Comparison of ENCODE assay signal across 8 cellular contexts in genomic region chr11:95147364-95147905, GRCh38. TPM values are rescaled to one million over a fixed set of nuclear protein-coding genes. Genes with fewer than 3 reads are reported as not detected.
DNase-seq lines count a peak whose midpoint lies in the region; ATAC-seq and FAIRE-seq lines count a peak whose summit lies in the region.

No MANE protein-coding gene starts in this region.

- peak; percentile 91 for FAIRE-seq in islet of Langerhans (lab: Jason Lieb, UNC)

- no peaks in the 10 kb centered on the region for H3K9me3 ChIP-seq in adipocyte (ENCODE audit: control insufficient read depth, low read length)
- H3K9me3 ChIP-seq in naive thymus-derived CD4-positive, alpha-beta T cell (ENCODE audit: control insufficient read depth in 2 of 3, low read length in 3 of 3): no peaks in the 10 kb centered on the region

- intact Hi-C loops in naive thymus-derived CD4-positive, alpha-beta T cell (cut with micrococcal nuclease): no loop called here

- H3K9me3 Mint-ChIP-seq in activated naive CD8-positive, alpha-beta T cell treated with anti-CD3 and anti-CD28 coated beads, Interleukin-2, amount 50 U/mL, for 24 hours: no peaks in the 10 kb centered on the region
- H3K9me3 Mint-ChIP-seq in naive thymus-derived CD4-positive, alpha-beta T cell: no peaks in the 10 kb centered on the region

- DNase-seq in stimulated activated CD4-positive, alpha-beta T cell treated with anti-CD3 and anti-CD28 coated beads, Interleukin-15, amount 100 ng/mL, for 24 hours: peak; percentile 28
- DNase-seq in stimulated activated CD4-positive, alpha-beta T cell treated with anti-CD3 and anti-CD28 coated beads, Interleukin-1b, Interleukin-23, amount 100 ng/mL, for 48 hours: no peak
- peak; percentile 88 for DNase-seq in adipocyte (ENCODE audit: low read depth)
- DNase-seq in activated naive CD8-positive, alpha-beta T cell treated with anti-CD3 and anti-CD28 coated beads, Interleukin-2, amount 50 U/mL, for 24 hours: no peak
- DNase-seq in SIG-M5 (lab: John Stamatoyannopoulos, UW): no peak
- DNase-seq in naive thymus-derived CD4-positive, alpha-beta T cell: no peak

- CTCF ChIA-PET in naive thymus-derived CD4-positive, alpha-beta T cell (lab: Charles Lee): interaction anchor here (0.6 to 1.5 kb wide), 2 partner anchors 179 to 643 kb away, joined by 3 to 4 read pairs; partner anchors contain the start of gene CEP57

- no peak for ATAC-seq in activated naive CD8-positive, alpha-beta T cell treated with anti-CD3 and anti-CD28 coated beads, Interleukin-2, amount 50 U/mL, for 24 hours
- no peak for ATAC-seq in naive thymus-derived CD4-positive, alpha-beta T cell
- ATAC-seq in activated CD4-positive, CD25-positive, alpha-beta regulatory T cell treated with anti-CD3 and anti-CD28 coated beads, Interleukin-2, amount 50 U/mL, for 24 hours: no peak

- H3K4me3 Mint-ChIP-seq in activated naive CD8-positive, alpha-beta T cell treated with anti-CD3 and anti-CD28 coated beads, Interleukin-2, amount 50 U/mL, for 24 hours: no peak overlapping the region
- H3K4me3 Mint-ChIP-seq in naive thymus-derived CD4-positive, alpha-beta T cell: no peak overlapping the region

- no peak overlapping the region for H3K9ac ChIP-seq in adipocyte (ENCODE audit: low read length)

- H3K27ac Mint-ChIP-seq in activated naive CD8-positive, alpha-beta T cell treated with anti-CD3 and anti-CD28 coated beads, Interleukin-2, amount 50 U/mL, for 24 hours: no peak overlapping the region
- H3K27ac Mint-ChIP-seq in naive thymus-derived CD4-positive, alpha-beta T cell: peak overlapping the region in 1 of 9 donors; percentile 9

- H3K27me3 Mint-ChIP-seq in activated naive CD8-positive, alpha-beta T cell treated with anti-CD3 and anti-CD28 coated beads, Interleukin-2, amount 50 U/mL, for 24 hours: peaks cover 25% of the 10 kb centered on the region
- H3K27me3 Mint-ChIP-seq in naive thymus-derived CD4-positive, alpha-beta T cell: peaks cover 10 to 35% (median 19%) of the 10 kb centered on the region in 5 donors

- no peaks in the 10 kb centered on the region for H3K36me3 Mint-ChIP-seq in activated naive CD8-positive, alpha-beta T cell treated with anti-CD3 and anti-CD28 coated beads, Interleukin-2, amount 50 U/mL, for 24 hours (ENCODE audit: low read depth)
- peaks cover 0 to 4% (median 0%) of the 10 kb centered on the region in 5 donors for H3K36me3 Mint-ChIP-seq in naive thymus-derived CD4-positive, alpha-beta T cell

- H3K36me3 ChIP-seq in adipocyte (ENCODE audit: control insufficient read depth, insufficient read depth, low read length, severe bottlenecking): no peaks in the 10 kb centered on the region
- peaks cover 0 to 5% (median 0%) of the 10 kb centered on the region in 3 experiments for H3K36me3 ChIP-seq in naive thymus-derived CD4-positive, alpha-beta T cell (ENCODE audit: control insufficient read depth in 2 of 3, insufficient read depth in 3 of 3, low read length in 3 of 3)

- H3K4me1 Mint-ChIP-seq in activated naive CD8-positive, alpha-beta T cell treated with anti-CD3 and anti-CD28 coated beads, Interleukin-2, amount 50 U/mL, for 24 hours: peaks cover 38% of the 10 kb centered on the region
- H3K4me1 Mint-ChIP-seq in naive thymus-derived CD4-positive, alpha-beta T cell: peaks cover 6 to 36% (median 10%) of the 10 kb centered on the region in 7 donors

- H3K27me3 ChIP-seq in adipocyte (replicated peaks; ENCODE audit: control insufficient read depth, insufficient read depth, low read length): no peaks in the 10 kb centered on the region
- no peaks in the 10 kb centered on the region for H3K27me3 ChIP-seq in naive thymus-derived CD4-positive, alpha-beta T cell (ENCODE audit: control insufficient read depth in 2 of 2, insufficient read depth in 2 of 2, low read length in 2 of 2)

- no peak overlapping the region for H3K4me3 ChIP-seq in adipocyte (ENCODE audit: low read length)
- H3K4me3 ChIP-seq in naive thymus-derived CD4-positive, alpha-beta T cell (ENCODE audit: low read length): no peak overlapping the region

- H3K27ac ChIP-seq in naive thymus-derived CD4-positive, alpha-beta T cell (ENCODE audit: low read depth, low read length): no peak overlapping the region

- POLR2A ChIA-PET in naive thymus-derived CD4-positive, alpha-beta T cell (lab: Charles Lee): interaction anchor here (0.6 to 10.5 kb wide), 4 partner anchors 57 to 559 kb away, joined by 3 to 107 read pairs (median 28); partner anchors contain the start of genes ENDOD1 and SRSF8

- peaks cover 62% of the 10 kb centered on the region for H3K4me1 ChIP-seq in adipocyte (ENCODE audit: control insufficient read depth, insufficient read depth, low read length)
- H3K4me1 ChIP-seq in naive thymus-derived CD4-positive, alpha-beta T cell (ENCODE audit: control insufficient read depth in 2 of 2, insufficient read depth in 2 of 2, low read length in 2 of 2): peaks cover 6 to 9% of the 10 kb centered on the region in 2 donors

RNA-seq across cellular contexts. Expression of gene ENDOD1, which starts 57.8 kb away (rescaled TPM):
- 10 to 100 TPM in 1 of 5 experiments, 1 to 10 TPM in 4; 4.7 to 23.2 (median 8.6) TPM for total RNA-seq in naive thymus-derived CD4-positive, alpha-beta T cell
- 1 to 10 TPM; 5.3 to 6.0 TPM for polyA plus RNA-seq in naive thymus-derived CD4-positive, alpha-beta T cell

Comparison
In these comparisons a context has a peak if more than half of its experiments do, and no peak if none do; other contexts are left out.
1. DNase-seq: peak in stimulated activated CD4-positive, alpha-beta T cell treated with anti-CD3 and anti-CD28 coated beads, Interleukin-15, amount 100 ng/mL, for 24 hours (single experiment) and adipocyte (single experiment); none in stimulated activated CD4-positive, alpha-beta T cell treated with anti-CD3 and anti-CD28 coated beads, Interleukin-1b, Interleukin-23, amount 100 ng/mL, for 48 hours (single experiment), activated naive CD8-positive, alpha-beta T cell treated with anti-CD3 and anti-CD28 coated beads, Interleukin-2, amount 50 U/mL, for 24 hours (single experiment), SIG-M5 (single experiment) and naive thymus-derived CD4-positive, alpha-beta T cell (0 of 9).